ENCODE assay signal across 20 cellular contexts in the genomic region with DNA sequence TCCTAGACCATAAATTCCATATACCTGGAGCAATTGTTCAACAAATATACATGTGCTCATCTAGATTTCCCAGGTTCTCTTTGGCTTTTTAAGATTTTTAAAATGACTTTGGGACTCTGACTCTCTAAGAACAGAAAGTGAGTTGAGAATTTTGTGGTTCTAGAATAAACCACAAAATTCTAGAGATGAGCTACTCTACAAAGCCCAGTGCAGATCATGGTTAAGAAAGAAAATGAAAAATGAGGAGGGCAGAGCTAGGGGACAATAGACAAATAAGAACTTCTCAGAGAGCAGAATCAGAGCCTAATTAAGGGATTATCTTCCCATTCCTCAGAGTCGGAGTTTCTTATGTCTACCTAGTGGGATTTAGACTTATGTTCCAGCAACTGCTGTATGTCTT.
DNase-seq lines count a peak whose midpoint lies in the region; ATAC-seq lines count a peak whose summit lies in the region.
"Had no signal": no experiment of that assay in that cellular context is flagged by ENCODE, and none has a peak within 500 bp of the region (broad histone marks: within the 10 kb centered on the region; RNA-seq: fewer than 3 reads in every experiment).

No MANE protein-coding gene starts in this region.

- DNase-seq in NCI-H82 treated with DMSO at 0.1 percent for 48 hours (lab: John Stamatoyannopoulos, UW; ENCODE audit: unreplicated experiment) (peak; percentile 9), NCI-H774 (lab: John Stamatoyannopoulos, UW) (no peak), UCSD-AML1 (lab: John Stamatoyannopoulos, UW; ENCODE audit: unreplicated experiment) (no peak), NOMO-1 treated with DMSO at 0.1 percent for 48 hours (lab: John Stamatoyannopoulos, UW; ENCODE audit: unreplicated experiment) (no peak), epidermal melanocyte (ENCODE audit: insufficient read length, low spot score) (no peak)
- DNase-seq: ACHN; BE2C; C1 segment of cervical spinal cord; CD4-positive, CD25-positive, alpha-beta regulatory T cell; CD8-positive, alpha-beta memory T cell; COR-L47; DMS153; DMS79; GDM1; GM23248; HCEC 1CT; IMR-90 had no signal

- ATAC-seq in GM21390 (IDR thresholded peaks at IDR 0.05; ENCODE audit: unreplicated experiment) (peak; percentile 51), HG03025 (IDR thresholded peaks at IDR 0.05; ENCODE audit: low FRiP score, unreplicated experiment) (peak; percentile 63)
- ATAC-seq: K562 had no signal
